Comparison of ENCODE assay signal across 1 cellular context in the genomic region with DNA sequence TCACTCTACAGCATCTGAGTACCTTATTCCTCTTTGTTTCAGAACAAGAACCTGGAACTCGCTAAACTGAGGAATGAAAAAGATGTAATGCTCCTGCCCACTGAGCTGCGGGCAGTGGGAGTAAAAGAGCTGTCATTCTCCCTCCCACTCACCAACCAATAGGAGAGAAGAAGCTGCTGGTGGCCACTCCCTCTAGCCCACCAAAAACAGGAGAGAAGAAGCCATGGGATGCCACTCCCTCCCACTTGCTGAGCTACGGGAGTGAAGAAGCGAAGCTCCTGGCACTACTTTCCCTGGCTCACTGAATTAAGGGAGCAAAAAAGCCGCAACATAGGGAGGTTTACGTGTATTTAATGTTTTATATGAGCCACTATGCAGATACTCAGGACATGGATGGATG.
TF ChIP-seq lines count a peak whose summit lies in the region.

No MANE protein-coding gene starts in this region.

TF ChIP-seq in H1, 55 proteins besides CTCF, POLR2A, EP300 and RAD21:
- TF ChIP-seq BACH1 (IDR thresholded peaks at IDR 0.05; ENCODE audit: low read length) = no peak
- TF ChIP-seq JUN (IDR thresholded peaks at IDR 0.05; ENCODE audit: low read depth, low read length) = no peak
- TF ChIP-seq KDM4A (IDR thresholded peaks at IDR 0.05; ENCODE audit: low read depth, low read length, severe bottlenecking) = no peak
- TF ChIP-seq, protein P1, sequence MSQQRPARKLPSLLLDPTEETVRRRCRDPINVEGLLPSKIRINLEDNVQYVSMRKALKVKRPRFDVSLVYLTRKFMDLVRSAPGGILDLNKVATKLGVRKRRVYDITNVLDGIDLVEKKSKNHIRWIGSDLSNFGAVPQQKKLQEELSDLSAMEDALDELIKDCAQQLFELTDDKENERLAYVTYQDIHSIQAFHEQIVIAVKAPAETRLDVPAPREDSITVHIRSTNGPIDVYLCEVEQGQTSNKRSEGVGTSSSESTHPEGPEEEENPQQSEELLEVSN (IDR thresholded peaks at IDR 0.05) = no peak
- no peak for TF ChIP-seq JUND (IDR thresholded peaks at IDR 0.05; ENCODE audit: low read length)
